Comparison of ENCODE assay signal across 17 cellular contexts in genomic region chr17:21078056-21078825, GRCh38.
"Had no signal": no experiment of that assay in that cellular context is flagged by ENCODE, and none has a peak within 500 bp of the region (broad histone marks: within the 10 kb centered on the region; RNA-seq: fewer than 3 reads in every experiment).

No MANE protein-coding gene starts in this region.

- H3K27ac ChIP-seq: coronary artery, left lung, neural progenitor cell, thyroid gland, upper lobe of right lung had no signal

- ATAC-seq: left lung; naive thymus-derived CD4-positive, alpha-beta T cell; stimulated activated naive CD8-positive, alpha-beta T cell treated with anti-CD3 and anti-CD28 coated beads, Interleukin-15, Interleukin-2, amounts not matched to agents 100 U/mL and 50 U/mL, for 24 hours; T-helper 17 cell; upper lobe of right lung had no signal

- H3K27me3 ChIP-seq: left lung, neural progenitor cell, thyroid gland, upper lobe of right lung had no signal

- DNase-seq: activated CD4-positive, alpha-beta T cell treated with anti-CD3 and anti-CD28 coated beads for 4 hours; activated CD4-positive, alpha-beta T cell treated with anti-CD3 and anti-CD28 coated beads, Interleukin-2, amount 50 U/mL, for 48 hours; activated CD4-positive, CD25-positive, alpha-beta regulatory T cell; activated naive CD4-positive, alpha-beta T cell treated with Interleukin-2 at 50 U/mL for 16 hours; activated naive CD8-positive, alpha-beta T cell treated with anti-CD3 and anti-CD28 coated beads for 36 hours; activated T-cell treated with anti-CD3 and anti-CD28 coated beads, Interleukin-2, amount 50 U/mL, for 48 hours; left lung; naive thymus-derived CD4-positive, alpha-beta T cell; retina; stimulated activated CD4-positive, alpha-beta T cell treated with anti-CD3 and anti-CD28 coated beads, Interleukin-4, amount 100 ng/mL, for 4 hours; stimulated activated naive CD8-positive, alpha-beta T cell treated with anti-CD3 and anti-CD28 coated beads, Interleukin-15, Interleukin-2, amounts not matched to agents 100 U/mL and 50 U/mL, for 24 hours; T-helper 17 cell; upper lobe of right lung had no signal

- H3K27ac Mint-ChIP-seq: activated naive CD8-positive, alpha-beta T cell treated with anti-CD3 and anti-CD28 coated beads for 36 hours; naive thymus-derived CD4-positive, alpha-beta T cell; neural progenitor cell; T-helper 17 cell had no signal

- H3K9me3 ChIP-seq: left lung, thyroid gland, upper lobe of right lung had no signal

- H3K36me3 ChIP-seq: left lung, neural progenitor cell, thyroid gland, upper lobe of right lung had no signal

- H3K4me1 Mint-ChIP-seq: activated naive CD8-positive, alpha-beta T cell treated with anti-CD3 and anti-CD28 coated beads for 36 hours; naive thymus-derived CD4-positive, alpha-beta T cell; T-helper 17 cell had no signal

- H3K36me3 Mint-ChIP-seq: activated naive CD8-positive, alpha-beta T cell treated with anti-CD3 and anti-CD28 coated beads for 36 hours; neural progenitor cell had no signal

- H3K4me3 ChIP-seq: coronary artery, left lung, lung, neural progenitor cell, thyroid gland, upper lobe of right lung had no signal

- H3K4me3 Mint-ChIP-seq: activated naive CD8-positive, alpha-beta T cell treated with anti-CD3 and anti-CD28 coated beads for 36 hours; naive thymus-derived CD4-positive, alpha-beta T cell; neural progenitor cell; T-helper 17 cell had no signal

- H3K9me3 Mint-ChIP-seq: activated naive CD8-positive, alpha-beta T cell treated with anti-CD3 and anti-CD28 coated beads for 36 hours; neural progenitor cell had no signal

- H3K4me1 ChIP-seq: left lung, neural progenitor cell, upper lobe of right lung had no signal
